In the genomic region with DNA sequence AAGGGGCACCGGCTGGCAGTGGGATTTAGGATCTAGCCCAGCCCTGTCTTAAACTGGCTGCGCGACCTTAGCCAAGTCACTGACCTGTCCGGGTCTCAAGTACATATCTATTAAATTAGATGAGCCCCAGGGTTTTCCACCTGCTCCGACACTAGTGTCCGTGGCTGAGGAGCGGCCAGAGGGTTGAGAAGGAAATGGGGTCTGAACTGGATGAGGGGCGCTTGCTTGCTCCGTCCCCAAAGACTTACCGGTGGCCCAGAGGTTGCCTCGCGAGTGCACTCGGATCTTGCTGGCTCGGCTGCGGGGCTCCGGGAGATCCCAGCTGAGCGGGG, we compare ENCODE assay signal across 8 cellular contexts. TPM values are rescaled to one million over a fixed set of nuclear protein-coding genes. Genes with fewer than 3 reads are reported as not detected.
DNase-seq lines count a peak whose midpoint lies in the region; ATAC-seq, FAIRE-seq and TF ChIP-seq lines count a peak whose summit lies in the region.

No MANE protein-coding gene starts in this region.

- no peaks in the 10 kb centered on the region for H4K20me1 ChIP-seq in SU-DHL-6 (ENCODE audit: low read depth, low read length)

- peak overlapping the region; percentile 55 for H3K9ac ChIP-seq in SU-DHL-6 (ENCODE audit: low read length)

- peak overlapping the region; percentile 38 for H2AFZ ChIP-seq in SU-DHL-6 (ENCODE audit: low read depth, low read length, severe bottlenecking)

- H3K9me3 ChIP-seq in SU-DHL-6 (ENCODE audit: insufficient read depth, low read length): no peaks in the 10 kb centered on the region

- H3K4me3 ChIP-seq in SU-DHL-6 (ENCODE audit: insufficient read depth, low read length, poor library complexity, severe bottlenecking): peak overlapping the region; percentile 32
- H3K4me3 ChIP-seq in fibroblast of villous mesenchyme (ENCODE audit: low read depth, low read length): peak overlapping the region; percentile 61
- H3K4me3 ChIP-seq in skeletal muscle cell (ENCODE audit: low read depth, low read length): peak overlapping the region; percentile 51

- no peaks in the 10 kb centered on the region for H3K27me3 ChIP-seq in SU-DHL-6 (ENCODE audit: low read length)

- FAIRE-seq in GM12892 (lab: Jason Lieb, UNC): peak; percentile 69

- ATAC-seq in GM18861 (IDR thresholded peaks at IDR 0.05; ENCODE audit: unreplicated experiment) (no peak), GM21619 (IDR thresholded peaks at IDR 0.05; ENCODE audit: unreplicated experiment) (no peak)

- no peaks in the 10 kb centered on the region for H3K9me2 ChIP-seq in SU-DHL-6 (replicated peaks; ENCODE audit: insufficient read depth, low read length)

- peak overlapping the region; percentile 63 for H3K4me2 ChIP-seq in SU-DHL-6 (ENCODE audit: low read depth, low read length, poor library complexity, severe bottlenecking)

- peaks cover 9% of the 10 kb centered on the region for H3K79me2 ChIP-seq in SU-DHL-6 (ENCODE audit: insufficient read depth, low read length)

- DNase-seq in GM12892 (ENCODE audit: insufficient read length) (no peak), fibroblast of villous mesenchyme (ENCODE audit: low read depth) (no peak), skeletal muscle cell (ENCODE audit: low read depth) (no peak)
- no peak for DNase-seq in activated effector memory CD4-positive, alpha-beta T cell treated with anti-CD3 and anti-CD28 coated beads, Interleukin-2, amount 50 U/mL, for 16 hours
- no peak for DNase-seq in stimulated activated naive CD4-positive, alpha-beta T cell treated with Interleukin-2 at 50 U/mL for 16 hours (lab: John Stamatoyannopoulos, UW)

- TF ChIP-seq CTCF in SU-DHL-6 (IDR thresholded peaks at IDR 0.05; ENCODE audit: insufficient read depth, low read length, poor library complexity, severe bottlenecking): no peak
- no peak for TF ChIP-seq CTCF in fibroblast of villous mesenchyme (IDR thresholded peaks at IDR 0.05; ENCODE audit: insufficient read depth, low read depth, low read length)

- no peak overlapping the region for H3K27ac ChIP-seq in SU-DHL-6 (ENCODE audit: low read depth, low read length)

- no peaks in the 10 kb centered on the region for H3K36me3 ChIP-seq in SU-DHL-6 (ENCODE audit: low read length)

- peaks cover 28% of the 10 kb centered on the region for H3F3A ChIP-seq in SU-DHL-6 (ENCODE audit: insufficient read depth)

- no peak for TF ChIP-seq POLR2A in GM12892 (IDR thresholded peaks at IDR 0.05; ENCODE audit: low read depth, low read length)

RNA-seq across cellular contexts. Expression of gene NMB, which starts 0.3 kb away (rescaled TPM):
- polyA plus RNA-seq in GM12892 (2012; ENCODE audit: missing spikeins): 1.8 TPM
- 1.7 and 1.9 TPM in 2 replicates for total RNA-seq in fibroblast of villous mesenchyme

RNA-seq across cellular contexts. Expression of gene WDR73, which starts 3.6 kb away (rescaled TPM):
- 15.7 TPM for polyA plus RNA-seq in GM12892 (2012; ENCODE audit: missing spikeins)
- total RNA-seq in fibroblast of villous mesenchyme: 37.0 and 47.5 TPM in 2 replicates

RNA-seq across cellular contexts. Expression of gene ZSCAN2, which starts 56.9 kb away (rescaled TPM):
- polyA plus RNA-seq in GM12892 (2012; ENCODE audit: missing spikeins): 10.1 TPM
- 5.6 and 7.1 TPM in 2 replicates for total RNA-seq in fibroblast of villous mesenchyme

RNA-seq across cellular contexts. Expression of gene SEC11A, which starts 58.2 kb away (rescaled TPM):
- polyA plus RNA-seq in GM12892 (2012; ENCODE audit: missing spikeins): 144 TPM
- total RNA-seq in fibroblast of villous mesenchyme: 170 and 225 TPM in 2 replicates
